4 cellular contexts compared by ENCODE assay signal in genomic region chr5:54864911-54865515, GRCh38.
DNase-seq lines count a peak whose midpoint lies in the region; ATAC-seq and TF ChIP-seq lines count a peak whose summit lies in the region.
"Not testable (repeated sequence)": the region's sequence is repeated elsewhere in the genome, so short reads cannot be mapped to it uniquely, and the experiment has no call there.

No MANE protein-coding gene starts in this region.

- H3K9me3 ChIP-seq in testis, upper lobe of right lung: not testable (repeated sequence)

- H4K5ac ChIP-seq in mesendoderm (ENCODE audit: low read length): not testable (repeated sequence)

- H3K4ac ChIP-seq in mesendoderm (ENCODE audit: low read depth, low read length): peak overlapping the region; percentile 9

- TF ChIP-seq POLR2A in testis (IDR thresholded peaks at IDR 0.05): not testable (repeated sequence)

- DNase-seq in activated gamma-delta T cell (lab: John Stamatoyannopoulos, UW) (peak; percentile 7), upper lobe of right lung (peak; percentile 57)
- not testable (repeated sequence) for DNase-seq in mesendoderm, testis

- not testable (repeated sequence) for H3K23ac ChIP-seq in mesendoderm (ENCODE audit: low read length)

- not testable (repeated sequence) for H3K18ac ChIP-seq in mesendoderm (ENCODE audit: low read length)

- H3K56ac ChIP-seq in mesendoderm (ENCODE audit: low read length): not testable (repeated sequence)

- H2BK120ac ChIP-seq in mesendoderm (ENCODE audit: low read depth, low read length): not testable (repeated sequence)

- not testable (repeated sequence) for H2AK5ac ChIP-seq in mesendoderm (ENCODE audit: low read length)

- not testable (repeated sequence) for ATAC-seq in upper lobe of right lung

- not testable (repeated sequence) for TF ChIP-seq CTCF in testis (IDR thresholded peaks at IDR 0.05); upper lobe of right lung (IDR thresholded peaks at IDR 0.05)

- not testable (repeated sequence) for H4K8ac ChIP-seq in mesendoderm (ENCODE audit: low read depth, low read length)

- H3K4me1 ChIP-seq in mesendoderm (ENCODE audit: control insufficient read depth, low read depth, low read length); testis; upper lobe of right lung: not testable (repeated sequence)

- H3K27ac ChIP-seq in mesendoderm (ENCODE audit: low read depth, low read length); testis; upper lobe of right lung: not testable (repeated sequence)

- H3K4me3 ChIP-seq in mesendoderm (ENCODE audit: low read length); upper lobe of right lung: not testable (repeated sequence)
- H3K4me3 ChIP-seq in testis: peak overlapping the region; percentile 6 to 31

- no CpG with 5 or more reads among the region's 44 CpGs for WGBS in mesendoderm (ENCODE audit: extremely low coverage, insufficient coverage, low lambda C conversion rate)
- 77% methylated on average over 42 of the region's 44 CpGs; no CpG with 5 or more reads in 1 of the 2 donors for WGBS in testis, 2 donors

- intact Hi-C loops in testis (cut with DNase I; ENCODE audit: low total_unique reads); upper lobe of right lung (cut with DNase I): not testable (repeated sequence)

- H3K79me2 ChIP-seq in mesendoderm (ENCODE audit: control insufficient read depth, insufficient read depth, low read length): not testable (repeated sequence)

- not testable (repeated sequence) for H2BK5ac ChIP-seq in mesendoderm (ENCODE audit: low read length)

- not testable (repeated sequence) for H2BK15ac ChIP-seq in mesendoderm (replicated peaks; ENCODE audit: low read depth)

- not testable (repeated sequence) for H3K9ac ChIP-seq in mesendoderm (ENCODE audit: low read length)

- not testable (repeated sequence) for H3K36me3 ChIP-seq in mesendoderm (ENCODE audit: control insufficient read depth, insufficient read depth, low read length); testis (ENCODE audit: low read depth, missing control alignments); upper lobe of right lung

- not testable (repeated sequence) for H3K79me1 ChIP-seq in mesendoderm (ENCODE audit: low read length)

- not testable (repeated sequence) for H3K4me2 ChIP-seq in mesendoderm (ENCODE audit: low read length)

- H3K27me3 ChIP-seq in mesendoderm (ENCODE audit: insufficient read depth, low read length, poor library complexity); testis; upper lobe of right lung: not testable (repeated sequence)
